In the genomic region with DNA sequence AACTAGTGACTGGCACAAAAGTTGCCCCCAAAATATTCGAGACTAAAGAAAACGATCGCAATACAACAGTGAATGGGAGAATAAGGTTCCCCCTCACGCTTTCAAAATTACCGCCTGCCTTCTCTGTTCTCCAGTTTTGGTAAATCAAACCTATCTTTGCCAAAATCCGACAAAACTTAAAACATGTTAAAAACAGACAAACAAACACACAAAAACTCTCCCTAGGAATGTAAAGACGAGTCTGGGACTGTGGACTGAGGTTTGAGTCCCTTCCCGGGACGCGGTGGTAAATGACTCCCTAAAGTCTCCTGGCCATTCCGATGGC, we compare ENCODE assay signal across 8 cellular contexts. TPM values are rescaled to one million over a fixed set of nuclear protein-coding genes. Genes with fewer than 3 reads are reported as not detected.
DNase-seq lines count a peak whose midpoint lies in the region; ATAC-seq, FAIRE-seq and TF ChIP-seq lines count a peak whose summit lies in the region.

No MANE protein-coding gene starts in this region.

- H3K4me3 Mint-ChIP-seq in stimulated activated naive CD8-positive, alpha-beta T cell treated with anti-CD3 and anti-CD28 coated beads, Interleukin-15, amount 100 ng/mL, for 72 hours = peak overlapping the region; percentile 91 to 96

- no peak for FAIRE-seq in kidney (lab: Jason Lieb, UNC)

- H3K9ac ChIP-seq in HUES6 (ENCODE audit: low read length) (peak overlapping the region; percentile 98), adipocyte (ENCODE audit: low read length) (peak overlapping the region; percentile 93), kidney (ENCODE audit: low read length in 2 of 2) (no peak overlapping the region)

- H3K27me3 ChIP-seq in HUES6 (ENCODE audit: control insufficient read depth, insufficient read depth, low read length) = 0 out of 2 replicates have a peak, but pooled peaks cover 5% of the 10 kb centered on the region
- H3K27me3 ChIP-seq in adipocyte (replicated peaks; ENCODE audit: control insufficient read depth, insufficient read depth, low read length) = peaks cover 18% of the 10 kb centered on the region

- no peak for TF ChIP-seq CTCF in kidney (IDR thresholded peaks at IDR 0.05; ENCODE audit: borderline replicate concordance, extremely low read depth, insufficient read depth)

- intact Hi-C loops in kidney (cut with DNase I) (no loop called here), sciatic nerve (cut with DNase I) (no loop called here)

- H3K4me3 ChIP-seq in HUES6 (ENCODE audit: low read depth, low read length) (peak overlapping the region; percentile 95), adipocyte (ENCODE audit: low read length) (peak overlapping the region; percentile 89), kidney (ENCODE audit: low read length in 2 of 2) (peak overlapping the region; percentile 78 to 87)

- no peak for ATAC-seq in stimulated activated naive CD8-positive, alpha-beta T cell treated with anti-CD3 and anti-CD28 coated beads, Interleukin-15, amount 100 ng/mL, for 72 hours
- ATAC-seq in sciatic nerve = no peak

- peaks cover 13% of the 10 kb centered on the region for H3K36me3 ChIP-seq in HUES6 (ENCODE audit: control insufficient read depth, insufficient read depth, low read length)
- H3K36me3 ChIP-seq in adipocyte (ENCODE audit: control insufficient read depth, insufficient read depth, low read length, severe bottlenecking) = peaks cover 4% of the 10 kb centered on the region
- no peaks in the 10 kb centered on the region for H3K36me3 ChIP-seq in kidney (ENCODE audit: control insufficient read depth in 1 of 2, insufficient read depth in 2 of 2, low read length in 2 of 2)

- H3K27ac ChIP-seq in HUES6 (ENCODE audit: low read depth, low read length) (peak overlapping the region; percentile 98), kidney (ENCODE audit: low read depth in 2 of 2, low read length in 2 of 2) (peak overlapping the region in 1 of 2 donors; percentile 23)

- H3K4me1 Mint-ChIP-seq in stimulated activated naive CD8-positive, alpha-beta T cell treated with anti-CD3 and anti-CD28 coated beads, Interleukin-15, amount 100 ng/mL, for 72 hours = peaks cover 20% of the 10 kb centered on the region

- H3K27me3 Mint-ChIP-seq in stimulated activated naive CD8-positive, alpha-beta T cell treated with anti-CD3 and anti-CD28 coated beads, Interleukin-15, amount 100 ng/mL, for 72 hours = peaks cover 25% of the 10 kb centered on the region

- H3K4me1 ChIP-seq in HUES6 (ENCODE audit: control insufficient read depth, insufficient read depth, low read length) (peaks cover 9% of the 10 kb centered on the region; the same call in 1 of the 2 replicates), adipocyte (ENCODE audit: control insufficient read depth, insufficient read depth, low read length) (peaks cover 16% of the 10 kb centered on the region), kidney (ENCODE audit: control insufficient read depth in 1 of 2, insufficient read depth in 1 of 2, low read depth in 1 of 2, low read length in 2 of 2) (peaks cover 2 to 3% of the 10 kb centered on the region in 2 donors)

- H3K27ac Mint-ChIP-seq in stimulated activated naive CD8-positive, alpha-beta T cell treated with anti-CD3 and anti-CD28 coated beads, Interleukin-15, amount 100 ng/mL, for 72 hours = peak overlapping the region; percentile 95

- H3K9me3 ChIP-seq in HUES6 (ENCODE audit: control insufficient read depth, insufficient read depth, low read depth, low read length) (no peaks in the 10 kb centered on the region), adipocyte (ENCODE audit: control insufficient read depth, low read length) (peaks cover 9% of the 10 kb centered on the region), kidney (ENCODE audit: control insufficient read depth in 1 of 2, low read length in 2 of 2) (peaks cover 0 to 7% of the 10 kb centered on the region in 2 donors)

- DNase-seq in adipocyte (ENCODE audit: low read depth) = no peak
- DNase-seq in kidney = no peak
- DNase-seq in stimulated activated naive CD8-positive, alpha-beta T cell treated with anti-CD3 and anti-CD28 coated beads, Interleukin-15, amount 100 ng/mL, for 72 hours = no peak
- no peak for DNase-seq in iPS-NIHi11 (ENCODE audit: low spot score)
- DNase-seq in NOMO-1 (lab: John Stamatoyannopoulos, UW; ENCODE audit: unreplicated experiment in 2 of 2) = no peak
- no peak for DNase-seq in NCI-H2196 (lab: John Stamatoyannopoulos, UW; ENCODE audit: unreplicated experiment)
- no peak for DNase-seq in sciatic nerve (ENCODE audit: low spot score)

- peaks cover 8 to 9% of the 10 kb centered on the region in 2 donors for H3K9me3 Mint-ChIP-seq in stimulated activated naive CD8-positive, alpha-beta T cell treated with anti-CD3 and anti-CD28 coated beads, Interleukin-15, amount 100 ng/mL, for 72 hours

RNA-seq across cellular contexts. Expression of a gene that starts 0.4 kb away (rescaled TPM):
- total RNA-seq in kidney = 38.0 TPM
- polyA plus RNA-seq in kidney (ENCODE audit: insufficient read depth, low read depth, low replicate concordance) = 21.7 TPM
- total RNA-seq in sciatic nerve = 39.1 TPM

RNA-seq across cellular contexts. Expression of a gene that starts 28.4 kb away (rescaled TPM):
- 40.3 TPM for total RNA-seq in kidney
- polyA plus RNA-seq in kidney (ENCODE audit: insufficient read depth, low read depth, low replicate concordance) = 27.0 TPM
- 117 TPM for total RNA-seq in sciatic nerve

RNA-seq across cellular contexts. Expression of a gene that starts 34.4 kb away (rescaled TPM):
- total RNA-seq in kidney (not detected), sciatic nerve (0.36 TPM)
- polyA plus RNA-seq in kidney (ENCODE audit: insufficient read depth, low read depth, low replicate concordance) = not detected

Comparison
In these comparisons a context has a peak if more than half of its experiments do, and no peak if none do; other contexts are left out.
1. H3K9ac ChIP-seq: peak in HUES6 (single experiment) and adipocyte (single experiment); none in kidney (0 of 2).
2. Peak in every context shown above with its lines, with median percentiles within 50 percentile points of each other: H3K4me3 ChIP-seq.